Comparison of ENCODE assay signal across 8 cellular contexts in genomic region chr11:118610773-118611432, GRCh38. TPM values are rescaled to one million over a fixed set of nuclear protein-coding genes. Genes with fewer than 3 reads are reported as not detected.
A peak's percentile ranks its signal among the peaks of the same experiment; 100 is the strongest.
DNase-seq lines count a peak whose midpoint lies in the region; ATAC-seq and TF ChIP-seq lines count a peak whose summit lies in the region.

No MANE protein-coding gene starts in this region.

- H3K27ac Mint-ChIP-seq in T-helper 2 cell treated with Interferon-gamma antibody and Interleukin-4, amounts not matched to agents 5 μg/mL and 100 μg/mL, for 36 hours = peak overlapping the region; percentile 10

- WGBS in sigmoid colon, 2 donors = 2 to 4% methylated on average over 54 of the region's 54 CpGs

- no peaks in the 10 kb centered on the region for H3K9me3 Mint-ChIP-seq in T-helper 2 cell treated with Interferon-gamma antibody and Interleukin-4, amounts not matched to agents 5 μg/mL and 100 μg/mL, for 36 hours

- H3K4me1 Mint-ChIP-seq in T-helper 2 cell treated with Interferon-gamma antibody and Interleukin-4, amounts not matched to agents 5 μg/mL and 100 μg/mL, for 36 hours (ENCODE audit: low read depth) = peaks cover 19% of the 10 kb centered on the region

- H3K4me1 ChIP-seq in sigmoid colon = peaks cover 0 to 54% (median 38%) of the 10 kb centered on the region in 4 donors

- ATAC-seq in HG03045 (IDR thresholded peaks at IDR 0.05; ENCODE audit: unreplicated experiment) (peak; percentile 54), GM21367 (IDR thresholded peaks at IDR 0.05; ENCODE audit: unreplicated experiment) (no peak)

- H3K27me3 ChIP-seq in sigmoid colon = no peaks in the 10 kb centered on the region

- peaks cover 2 to 27% (median 20%) of the 10 kb centered on the region in 4 donors for H3K36me3 ChIP-seq in sigmoid colon

- TF ChIP-seq EP300 in sigmoid colon (IDR thresholded peaks at IDR 0.05) = no peak

- no peak for TF ChIP-seq POLR2A in sigmoid colon (IDR thresholded peaks at IDR 0.05)

- H3K4me3 Mint-ChIP-seq in T-helper 2 cell treated with Interferon-gamma antibody and Interleukin-4, amounts not matched to agents 5 μg/mL and 100 μg/mL, for 36 hours = peak overlapping the region; percentile 72

- peaks cover 43% of the 10 kb centered on the region for H3K27me3 Mint-ChIP-seq in T-helper 2 cell treated with Interferon-gamma antibody and Interleukin-4, amounts not matched to agents 5 μg/mL and 100 μg/mL, for 36 hours (ENCODE audit: low read depth)

- H3K9me3 ChIP-seq in sigmoid colon = no peaks in the 10 kb centered on the region

- H3K4me3 ChIP-seq in sigmoid colon = peak overlapping the region; percentile 34 to 80 (median 73)

- DNase-seq in EH (ENCODE audit: low read depth) = peak; percentile 68
- DNase-seq in T-helper 2 cell treated with Interferon-gamma antibody and Interleukin-4, amounts not matched to agents 5 μg/mL and 100 μg/mL, for 36 hours (ENCODE audit: low spot score) = peak; percentile 80
- DNase-seq in hippocampal formation (lab: John Stamatoyannopoulos, UW) = peak; percentile 28 to 38
- DNase-seq in sigmoid colon = peak; percentile 92
- no peak for DNase-seq in DMS114 treated with DMSO at 0.1 percent for 48 hours (lab: John Stamatoyannopoulos, UW; ENCODE audit: unreplicated experiment)

- intact Hi-C loops in sigmoid colon (cut with DNase I) = loop anchor here (2.0 kb wide), 1 partner anchor 48 kb away; no protein-coding TSS in a partner anchor

- peak; percentile 50 to 87 (median 60) for TF ChIP-seq CTCF in sigmoid colon (IDR thresholded peaks at IDR 0.05)

- peak overlapping the region; percentile 93 for H3K27ac ChIP-seq in angular gyrus (ENCODE audit: low read depth, low read length)
- peak overlapping the region; percentile 90 to 97 (median 93) for H3K27ac ChIP-seq in sigmoid colon

- no peaks in the 10 kb centered on the region for H3K36me3 Mint-ChIP-seq in T-helper 2 cell treated with Interferon-gamma antibody and Interleukin-4, amounts not matched to agents 5 μg/mL and 100 μg/mL, for 36 hours (ENCODE audit: low read depth)

RNA-seq across cellular contexts. Expression of gene PHLDB1, which starts 3.5 kb away (rescaled TPM):
- 100 to 1,000 TPM in 2 of 4 donors, 10 to 100 TPM in 2; 51.8 to 126 (median 94.6) TPM for total RNA-seq in sigmoid colon
- polyA plus RNA-seq in sigmoid colon = 10 to 100 TPM; 33.6 to 44.4 (median 34.9) TPM

RNA-seq across cellular contexts. Expression of gene ARCN1, which starts 38.7 kb away (rescaled TPM):
- 10 to 100 TPM; 74.9 to 88.3 (median 82.4) TPM for total RNA-seq in sigmoid colon
- 100 to 1,000 TPM in 1 of 3 donors, 10 to 100 TPM in 2; 83.2 to 105 (median 88.9) TPM for polyA plus RNA-seq in sigmoid colon

RNA-seq across cellular contexts. Expression of gene IFT46, which starts 45.2 kb away (rescaled TPM):
- 10 to 100 TPM; 23.8 to 65.8 (median 49.9) TPM for total RNA-seq in sigmoid colon
- polyA plus RNA-seq in sigmoid colon = 10 to 100 TPM in 1 of 3 donors, 1 to 10 TPM in 2; 8.1 to 12.6 (median 9.3) TPM
